8 cellular contexts compared by ENCODE assay signal in genomic region chr18:21739604-21740473, GRCh38. TPM values are rescaled to one million over a fixed set of nuclear protein-coding genes. Genes with fewer than 3 reads are reported as not detected.
DNase-seq lines count a peak whose midpoint lies in the region; ATAC-seq and TF ChIP-seq lines count a peak whose summit lies in the region.

No MANE protein-coding gene starts in this region.

- no peaks in the 10 kb centered on the region for H3K27me3 Mint-ChIP-seq in IgD-negative memory B cell

- H3K9me3 ChIP-seq in right lobe of liver: no peaks in the 10 kb centered on the region
- no peaks in the 10 kb centered on the region for H3K9me3 ChIP-seq in transverse colon

- H3K36me3 ChIP-seq in right lobe of liver: no peaks in the 10 kb centered on the region
- no peaks in the 10 kb centered on the region for H3K36me3 ChIP-seq in transverse colon

- intact Hi-C loops in right lobe of liver (cut with DNase I) (no loop called here), transverse colon (cut with DNase I; ENCODE audit: low total_unique reads) (no loop called here)

- ATAC-seq in GM21529 (IDR thresholded peaks at IDR 0.05; ENCODE audit: unreplicated experiment) (peak; percentile 16), right lobe of liver (peak in 3 of 4 donors; percentile 0 to 6 (median 2))

- H3K4me3 ChIP-seq in astrocyte of the spinal cord (ENCODE audit: low read depth, low read length): peak overlapping the region; percentile 9
- H3K4me3 ChIP-seq in right lobe of liver: peak overlapping the region in 2 of 3 donors; percentile 17 to 72
- H3K4me3 ChIP-seq in transverse colon: peak overlapping the region in 3 of 4 donors; percentile 81 to 99 (median 98)

- H3K4me1 ChIP-seq in right lobe of liver (peaks cover 0 to 6% (median 0%) of the 10 kb centered on the region in 4 donors), transverse colon (peaks cover 0 to 37% (median 14%) of the 10 kb centered on the region in 4 donors)

- H3K4me3 Mint-ChIP-seq in IgD-negative memory B cell: peak overlapping the region; percentile 92 to 99 (median 98)

- WGBS in right lobe of liver (ENCODE audit: insufficient coverage, low coverage, low lambda C conversion rate, missing lambda C conversion rate): 40% methylated on average over 12 of the region's 19 CpGs
- WGBS in transverse colon (ENCODE audit: low coverage in 1 of 2), 2 donors: 36 to 53% methylated on average over 13 to 19 of the region's 19 CpGs

- H3K27me3 ChIP-seq in right lobe of liver (no peaks in the 10 kb centered on the region), transverse colon (no peaks in the 10 kb centered on the region)

- peak overlapping the region; percentile 87 to 95 (median 87) for H3K27ac Mint-ChIP-seq in IgD-negative memory B cell

- peaks cover 0 to 2% (median 0%) of the 10 kb centered on the region in 3 donors for H3K9me3 Mint-ChIP-seq in IgD-negative memory B cell

- no peak for TF ChIP-seq POLR2A in right lobe of liver (IDR thresholded peaks at IDR 0.05)
- no peak for TF ChIP-seq POLR2A in transverse colon (IDR thresholded peaks at IDR 0.05)

- H3K4me1 Mint-ChIP-seq in IgD-negative memory B cell: peaks cover 19 to 35% (median 29%) of the 10 kb centered on the region in 3 donors

- DNase-seq in Caki2 (ENCODE audit: low read depth) (peak; percentile 6), astrocyte of the spinal cord (ENCODE audit: low read depth, low spot score) (no peak), right lobe of liver (no peak), transverse colon (no peak), NCI-H1436 (lab: John Stamatoyannopoulos, UW) (no peak), retina (no peak)

- peaks cover 2% of the 10 kb centered on the region for H3K36me3 Mint-ChIP-seq in IgD-negative memory B cell

- no peak for TF ChIP-seq CTCF in astrocyte of the spinal cord (IDR thresholded peaks at IDR 0.05; ENCODE audit: low read depth, low read length)
- TF ChIP-seq CTCF in right lobe of liver (IDR thresholded peaks at IDR 0.05): no peak
- no peak for TF ChIP-seq CTCF in transverse colon (IDR thresholded peaks at IDR 0.05)

- TF ChIP-seq EP300 in transverse colon (IDR thresholded peaks at IDR 0.05; ENCODE audit: low read depth): no peak

- H3K27ac ChIP-seq in right lobe of liver: peak overlapping the region in 2 of 3 donors; percentile 6 to 92
- peak overlapping the region; percentile 93 to 97 (median 97) for H3K27ac ChIP-seq in transverse colon

- in situ Hi-C loops in Caki2 (cut with HindIII; ENCODE audit: low pct_unique_long_range_greater_than_20kb, low sequenced_read_pairs) (no loop called here), astrocyte of the spinal cord (cut with HindIII; ENCODE audit: low sequenced_read_pairs) (no loop called here), transverse colon (cut with MboI; ENCODE audit: low pct_ligation_motif_present in 1 of 4, low pct_unique_long_range_greater_than_20kb in 1 of 4, low sequenced_read_pairs in 3 of 4) (no loop called here)

RNA-seq across cellular contexts. Expression of gene MIB1, which starts 0.8 kb away (rescaled TPM):
- total RNA-seq in Caki2 (2014; rRNA removed; shearing (Covaris generic); ENCODE audit: low replicate concordance): 25.4 and 45.7 TPM in 2 replicates
- 2.2 TPM for polyA plus RNA-seq in IgD-negative memory B cell
- total RNA-seq in right lobe of liver (10 to 100 TPM; 10.6 to 17.1 (median 14.6) TPM), transverse colon (10 to 100 TPM; 15.7 to 31.8 (median 27.6) TPM)

RNA-seq across cellular contexts. Expression of gene ABHD3, which starts 35.3 kb away (rescaled TPM):
- 52.6 and 73.5 TPM in 2 replicates for total RNA-seq in Caki2 (2014; rRNA removed; shearing (Covaris generic); ENCODE audit: low replicate concordance)
- polyA plus RNA-seq in IgD-negative memory B cell: 17.7 TPM
- total RNA-seq in right lobe of liver (10 to 100 TPM; 20.1 to 22.3 (median 21.4) TPM), transverse colon (100 to 1,000 TPM in 3 of 4 donors, 10 to 100 TPM in 1; 59.8 to 611 (median 122) TPM)

Comparison
In these comparisons a context has a peak if more than half of its experiments do, and no peak if none do; other contexts are left out.
1. H3K4me3 ChIP-seq: peak in every context shown above with its lines; median percentile 98 in transverse colon; 44 in right lobe of liver; 9 in astrocyte of the spinal cord.